ENCODE assay signal across 1 cellular context in the genomic region with DNA sequence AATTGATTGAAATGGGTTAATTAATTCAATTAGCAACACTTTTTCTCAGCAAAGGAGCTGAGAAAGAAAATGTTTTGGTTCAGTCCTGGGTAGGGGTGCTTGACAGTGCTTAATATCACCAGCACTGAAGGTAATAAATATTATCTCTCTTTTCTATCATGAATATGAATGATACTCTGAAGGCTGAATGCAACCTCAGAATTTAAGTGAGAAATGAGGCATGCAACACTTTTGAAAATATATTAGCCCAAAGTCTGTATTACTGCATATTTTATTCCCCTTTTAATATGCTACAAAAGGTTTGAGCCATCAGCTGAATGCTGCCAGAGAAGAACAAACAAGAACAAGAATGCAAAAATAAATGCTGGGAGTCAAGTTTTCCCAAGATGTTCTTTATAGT.
TF ChIP-seq lines count a peak whose summit lies in the region.

No MANE protein-coding gene starts in this region.

TF ChIP-seq in H1, 55 proteins besides CTCF, POLR2A, EP300 and RAD21:
- no peak for TF ChIP-seq JUND (IDR thresholded peaks at IDR 0.05; ENCODE audit: low read length)
- TF ChIP-seq RFX5 (IDR thresholded peaks at IDR 0.05; ENCODE audit: borderline replicate concordance, low read depth, low read length) = no peak
- TF ChIP-seq ZNF274 (IDR thresholded peaks at IDR 0.05; ENCODE audit: borderline replicate concordance, extremely low read depth, low read length) = no peak
- TF ChIP-seq CHD2 (IDR thresholded peaks at IDR 0.05; ENCODE audit: low read length) = no peak
- TF ChIP-seq KDM5A (IDR thresholded peaks at IDR 0.05; ENCODE audit: low read length) = no peak
- TF ChIP-seq BRCA1 (IDR thresholded peaks at IDR 0.05; ENCODE audit: low read depth, low read length) = no peak
- TF ChIP-seq, protein P1, sequence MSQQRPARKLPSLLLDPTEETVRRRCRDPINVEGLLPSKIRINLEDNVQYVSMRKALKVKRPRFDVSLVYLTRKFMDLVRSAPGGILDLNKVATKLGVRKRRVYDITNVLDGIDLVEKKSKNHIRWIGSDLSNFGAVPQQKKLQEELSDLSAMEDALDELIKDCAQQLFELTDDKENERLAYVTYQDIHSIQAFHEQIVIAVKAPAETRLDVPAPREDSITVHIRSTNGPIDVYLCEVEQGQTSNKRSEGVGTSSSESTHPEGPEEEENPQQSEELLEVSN (IDR thresholded peaks at IDR 0.05) = no peak
- TF ChIP-seq SP4 (IDR thresholded peaks at IDR 0.05; ENCODE audit: low read length) = no peak
- TF ChIP-seq FOSL1 (IDR thresholded peaks at IDR 0.05; ENCODE audit: insufficient read depth, low read depth, low read length) = no peak
- TF ChIP-seq ATF2 (IDR thresholded peaks at IDR 0.05; ENCODE audit: low read length) = no peak
